In the genomic region with DNA sequence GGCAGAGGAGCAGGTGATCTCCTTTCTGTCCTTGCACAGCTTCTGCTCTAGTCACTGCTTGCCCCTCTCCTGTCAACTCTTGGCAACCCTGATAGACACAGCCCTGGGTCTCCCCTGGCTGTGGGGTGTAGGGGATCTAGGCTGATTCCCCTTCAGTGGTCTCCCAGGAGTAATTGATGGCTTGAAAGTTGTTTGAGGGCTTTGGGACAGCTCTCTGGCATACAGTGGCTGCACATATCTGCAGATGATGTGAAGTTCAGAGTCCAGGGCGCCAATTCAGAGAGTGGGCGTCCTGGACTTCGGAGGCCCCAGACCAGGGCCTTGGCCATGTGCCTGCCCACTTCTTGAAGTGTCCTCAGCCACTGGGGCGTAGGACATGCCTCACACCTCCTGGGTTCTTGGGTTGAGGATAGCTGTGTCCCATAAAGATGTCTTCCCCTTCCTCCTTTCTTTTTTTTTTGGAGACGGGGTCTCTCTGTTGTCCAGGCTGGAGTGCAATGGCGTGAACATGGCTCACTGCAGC, we compare ENCODE assay signal across 1 cellular context.
A peak's percentile ranks its signal among the peaks of the same experiment; 100 is the strongest.
TF ChIP-seq lines count a peak whose summit lies in the region.

No MANE protein-coding gene starts in this region.

TF ChIP-seq in HepG2, 621 proteins besides CTCF, POLR2A, EP300 and RAD21 (continued from another document):
- TF ChIP-seq, protein P1, sequence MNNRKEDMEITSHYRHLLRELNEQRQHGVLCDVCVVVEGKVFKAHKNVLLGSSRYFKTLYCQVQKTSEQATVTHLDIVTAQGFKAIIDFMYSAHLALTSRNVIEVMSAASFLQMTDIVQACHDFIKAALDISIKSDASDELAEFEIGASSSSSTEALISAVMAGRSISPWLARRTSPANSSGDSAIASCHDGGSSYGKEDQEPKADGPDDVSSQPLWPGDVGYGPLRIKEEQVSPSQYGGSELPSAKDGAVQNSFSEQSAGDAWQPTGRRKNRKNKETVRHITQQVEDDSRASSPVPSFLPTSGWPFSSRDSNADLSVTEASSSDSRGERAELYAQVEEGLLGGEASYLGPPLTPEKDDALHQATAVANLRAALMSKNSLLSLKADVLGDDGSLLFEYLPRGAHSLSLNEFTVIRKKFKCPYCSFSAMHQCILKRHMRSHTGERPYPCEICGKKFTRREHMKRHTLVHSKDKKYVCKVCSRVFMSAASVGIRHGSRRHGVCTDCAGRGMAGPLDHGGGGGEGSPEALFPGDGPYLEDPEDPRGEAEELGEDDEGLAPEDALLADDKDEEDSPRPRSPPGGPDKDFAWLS (CRISPR knock-in tag; IDR thresholded peaks at IDR 0.05; ENCODE audit: borderline replicate concordance): 0 out of 2 replicates have a peak, but pooled peaks have one; percentile 51
- TF ChIP-seq SP4 (CRISPR knock-in tag; IDR thresholded peaks at IDR 0.05): no peak
- TF ChIP-seq ZNF563 (CRISPR knock-in tag; IDR thresholded peaks at IDR 0.05): 0 out of 2 replicates have a peak, but pooled peaks have one; percentile 55
- TF ChIP-seq ZNF709 (CRISPR knock-in tag; IDR thresholded peaks at IDR 0.05): 0 out of 2 replicates have a peak, but pooled peaks have one; percentile 48
- TF ChIP-seq KLF13 (CRISPR knock-in tag; IDR thresholded peaks at IDR 0.05): no peak
- TF ChIP-seq, protein P2, sequence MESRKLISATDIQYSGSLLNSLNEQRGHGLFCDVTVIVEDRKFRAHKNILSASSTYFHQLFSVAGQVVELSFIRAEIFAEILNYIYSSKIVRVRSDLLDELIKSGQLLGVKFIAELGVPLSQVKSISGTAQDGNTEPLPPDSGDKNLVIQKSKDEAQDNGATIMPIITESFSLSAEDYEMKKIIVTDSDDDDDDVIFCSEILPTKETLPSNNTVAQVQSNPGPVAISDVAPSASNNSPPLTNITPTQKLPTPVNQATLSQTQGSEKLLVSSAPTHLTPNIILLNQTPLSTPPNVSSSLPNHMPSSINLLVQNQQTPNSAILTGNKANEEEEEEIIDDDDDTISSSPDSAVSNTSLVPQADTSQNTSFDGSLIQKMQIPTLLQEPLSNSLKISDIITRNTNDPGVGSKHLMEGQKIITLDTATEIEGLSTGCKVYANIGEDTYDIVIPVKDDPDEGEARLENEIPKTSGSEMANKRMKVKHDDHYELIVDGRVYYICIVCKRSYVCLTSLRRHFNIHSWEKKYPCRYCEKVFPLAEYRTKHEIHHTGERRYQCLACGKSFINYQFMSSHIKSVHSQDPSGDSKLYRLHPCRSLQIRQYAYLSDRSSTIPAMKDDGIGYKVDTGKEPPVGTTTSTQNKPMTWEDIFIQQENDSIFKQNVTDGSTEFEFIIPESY (CRISPR knock-in tag; IDR thresholded peaks at IDR 0.05): peak; percentile 77; the same call in 1 of the 2 replicates
- 0 out of 2 replicates have a peak, but pooled peaks have one; percentile 6 for TF ChIP-seq ZNF670 (CRISPR knock-in tag; IDR thresholded peaks at IDR 0.05; ENCODE audit: borderline replicate concordance)
- TF ChIP-seq, protein P3, sequence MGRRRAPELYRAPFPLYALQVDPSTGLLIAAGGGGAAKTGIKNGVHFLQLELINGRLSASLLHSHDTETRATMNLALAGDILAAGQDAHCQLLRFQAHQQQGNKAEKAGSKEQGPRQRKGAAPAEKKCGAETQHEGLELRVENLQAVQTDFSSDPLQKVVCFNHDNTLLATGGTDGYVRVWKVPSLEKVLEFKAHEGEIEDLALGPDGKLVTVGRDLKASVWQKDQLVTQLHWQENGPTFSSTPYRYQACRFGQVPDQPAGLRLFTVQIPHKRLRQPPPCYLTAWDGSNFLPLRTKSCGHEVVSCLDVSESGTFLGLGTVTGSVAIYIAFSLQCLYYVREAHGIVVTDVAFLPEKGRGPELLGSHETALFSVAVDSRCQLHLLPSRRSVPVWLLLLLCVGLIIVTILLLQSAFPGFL (CRISPR knock-in tag; IDR thresholded peaks at IDR 0.05): no peak
- TF ChIP-seq ZNF879 (CRISPR knock-in tag; IDR thresholded peaks at IDR 0.05): no peak
- TF ChIP-seq HNF4G (IDR thresholded peaks at IDR 0.05; ENCODE audit: borderline replicate concordance, low read depth, low read length): peak; percentile 18; the same call in 1 of the 2 replicates
- TF ChIP-seq HNF4G (CRISPR knock-in tag; IDR thresholded peaks at IDR 0.05; ENCODE audit: borderline replicate concordance, low read depth): no peak
- TF ChIP-seq, protein P4, sequence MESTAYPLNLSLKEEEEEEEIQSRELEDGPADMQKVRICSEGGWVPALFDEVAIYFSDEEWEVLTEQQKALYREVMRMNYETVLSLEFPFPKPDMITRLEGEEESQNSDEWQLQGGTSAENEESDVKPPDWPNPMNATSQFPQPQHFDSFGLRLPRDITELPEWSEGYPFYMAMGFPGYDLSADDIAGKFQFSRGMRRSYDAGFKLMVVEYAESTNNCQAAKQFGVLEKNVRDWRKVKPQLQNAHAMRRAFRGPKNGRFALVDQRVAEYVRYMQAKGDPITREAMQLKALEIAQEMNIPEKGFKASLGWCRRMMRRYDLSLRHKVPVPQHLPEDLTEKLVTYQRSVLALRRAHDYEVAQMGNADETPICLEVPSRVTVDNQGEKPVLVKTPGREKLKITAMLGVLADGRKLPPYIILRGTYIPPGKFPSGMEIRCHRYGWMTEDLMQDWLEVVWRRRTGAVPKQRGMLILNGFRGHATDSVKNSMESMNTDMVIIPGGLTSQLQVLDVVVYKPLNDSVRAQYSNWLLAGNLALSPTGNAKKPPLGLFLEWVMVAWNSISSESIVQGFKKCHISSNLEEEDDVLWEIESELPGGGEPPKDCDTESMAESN (CRISPR knock-in tag; conservative IDR thresholded peaks at IDR 0.05): peak; percentile 20; the same call in 1 of the 2 replicates
